In the genomic region with DNA sequence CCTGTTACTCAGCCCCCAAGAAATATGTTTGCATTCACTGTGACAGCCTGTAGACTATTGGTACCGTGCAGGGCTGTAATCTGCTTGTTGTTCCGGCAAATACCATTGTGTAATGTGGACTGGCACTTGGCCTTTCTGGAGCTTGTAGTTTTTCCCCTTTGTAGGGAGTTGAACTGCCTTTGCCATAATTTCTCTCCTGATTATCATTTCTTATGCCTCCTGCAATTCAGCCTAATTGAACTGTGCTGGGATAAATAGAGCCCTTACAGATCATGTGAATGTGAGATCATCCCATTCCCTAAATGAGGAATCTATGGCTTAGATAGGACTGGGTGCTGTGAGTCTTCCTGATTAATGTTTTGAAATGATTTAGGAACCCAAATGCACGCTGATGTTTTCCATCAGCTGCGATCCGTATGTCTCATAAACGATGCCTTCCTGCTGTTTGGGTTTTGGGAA, we compare ENCODE assay signal across 15 cellular contexts.
DNase-seq lines count a peak whose midpoint lies in the region; ATAC-seq, FAIRE-seq and TF ChIP-seq lines count a peak whose summit lies in the region.
"Had no signal": no experiment of that assay in that cellular context is flagged by ENCODE, and none has a peak within 500 bp of the region (broad histone marks: within the 10 kb centered on the region; RNA-seq: fewer than 3 reads in every experiment).

No MANE protein-coding gene starts in this region.

- H3K79me1 ChIP-seq in trophoblast cell (ENCODE audit: low read length): peaks cover 6% of the 10 kb centered on the region

- H3K36me3 ChIP-seq in heart right ventricle (no peaks in the 10 kb centered on the region), trophoblast cell (ENCODE audit: control insufficient read depth in 1 of 2, insufficient read depth in 2 of 2, low read length in 2 of 2) (no peaks in the 10 kb centered on the region)

- 57 to 61% methylated on average over 6 of the region's 6 CpGs for WGBS in heart right ventricle, 2 donors
- no CpG with 5 or more reads among the region's 6 CpGs for WGBS in trophoblast cell (ENCODE audit: extremely low coverage, insufficient coverage, insufficient read length)

- H2BK5ac ChIP-seq in trophoblast cell (ENCODE audit: low read depth, low read length, poor library complexity): no peak overlapping the region

- H4K12ac ChIP-seq in trophoblast cell (ENCODE audit: low read depth, low read length): no peak overlapping the region

- no peak overlapping the region for H3K4me3 ChIP-seq in heart right ventricle
- H3K4me3 ChIP-seq in trophoblast cell (ENCODE audit: low read depth, low read length): no peak overlapping the region

- no peak overlapping the region for H2AFZ ChIP-seq in trophoblast cell (ENCODE audit: insufficient read depth, low read length, poor library complexity)

- H3K27me3 ChIP-seq in heart right ventricle (no peaks in the 10 kb centered on the region), trophoblast cell (ENCODE audit: insufficient read depth, low read length) (no peaks in the 10 kb centered on the region)

- peak overlapping the region; percentile 23 for H2AK5ac ChIP-seq in trophoblast cell (ENCODE audit: low read length)

- no peak overlapping the region for H3K9ac ChIP-seq in trophoblast cell (ENCODE audit: low read length)

- H3K27ac ChIP-seq in angular gyrus (ENCODE audit: low read depth, low read length) (peak overlapping the region; percentile 49), heart right ventricle (peak overlapping the region in 8 of 10 donors; percentile 0 to 56 (median 40)), trophoblast cell (ENCODE audit: low read depth, low read length) (no peak overlapping the region)

- DNase-seq in EH (ENCODE audit: low read depth): peak; percentile 21
- DNase-seq in heart right ventricle: no peak
- no peak for DNase-seq in trophoblast cell
- DNase-seq in GM12892 (ENCODE audit: insufficient read length): no peak
- DNase-seq: activated CD4-positive, alpha-beta T cell treated with anti-CD3 and anti-CD28 coated beads for 4 hours; activated effector memory CD4-positive, alpha-beta T cell treated with anti-CD3 and anti-CD28 coated beads, Interleukin-2, amount 50 U/mL, for 16 hours; CD4-positive, alpha-beta T cell; Kasumi-1; left colon; posterior cingulate gyrus; stimulated activated naive CD8-positive, alpha-beta T cell treated with anti-CD3 and anti-CD28 coated beads, Interleukin-15, amount 100 ng/mL, for 72 hours had no signal

- H3K79me2 ChIP-seq in trophoblast cell (ENCODE audit: control insufficient read depth, insufficient read depth, low read length, poor library complexity): no peaks in the 10 kb centered on the region

- H3K4me2 ChIP-seq in trophoblast cell (ENCODE audit: low read length): no peak overlapping the region

- peak in 5 of 8 donors; percentile 37 to 65 (median 59) for ATAC-seq in heart right ventricle
- ATAC-seq in GM18511 (IDR thresholded peaks at IDR 0.05; ENCODE audit: unreplicated experiment): no peak
- no peak for ATAC-seq in HG03139 (IDR thresholded peaks at IDR 0.05; ENCODE audit: unreplicated experiment)
- ATAC-seq in HG02678 (IDR thresholded peaks at IDR 0.05; ENCODE audit: unreplicated experiment): no peak
- ATAC-seq: stimulated activated naive CD8-positive, alpha-beta T cell treated with anti-CD3 and anti-CD28 coated beads, Interleukin-15, amount 100 ng/mL, for 72 hours had no signal

- peak overlapping the region; percentile 40 for H3K18ac ChIP-seq in trophoblast cell (ENCODE audit: low read length)

- TF ChIP-seq CTCF in heart right ventricle (IDR thresholded peaks at IDR 0.05): no peak

- H3K14ac ChIP-seq in trophoblast cell (ENCODE audit: low read length): peak overlapping the region; percentile 40

- peak overlapping the region; percentile 29 for H4K8ac ChIP-seq in trophoblast cell (ENCODE audit: low read depth, low read length)

- TF ChIP-seq POLR2A in GM12892 (IDR thresholded peaks at IDR 0.05; ENCODE audit: low read depth, low read length): no peak

- H3K9me3 ChIP-seq in heart right ventricle: peaks cover 0 to 15% (median 8%) of the 10 kb centered on the region in 11 donors
- no peaks in the 10 kb centered on the region for H3K9me3 ChIP-seq in trophoblast cell (ENCODE audit: insufficient read depth, low read depth, low read length)

- no peak overlapping the region for H3K23ac ChIP-seq in trophoblast cell (ENCODE audit: low read length)

- peak overlapping the region; percentile 31 for H3K4ac ChIP-seq in trophoblast cell (ENCODE audit: low read depth, low read length)

- H2BK120ac ChIP-seq in trophoblast cell (ENCODE audit: insufficient read depth, low read length, poor library complexity): no peak overlapping the region

- FAIRE-seq in GM12892 (lab: Jason Lieb, UNC): no peak

- peak overlapping the region; percentile 54 for H2BK12ac ChIP-seq in trophoblast cell (ENCODE audit: low read length)

- H4K91ac ChIP-seq in trophoblast cell (ENCODE audit: low read depth, low read length): no peak overlapping the region

- peaks cover 5 to 93% (median 75%) of the 10 kb centered on the region in 9 donors for H3K4me1 ChIP-seq in heart right ventricle
- H3K4me1 ChIP-seq in trophoblast cell (ENCODE audit: control insufficient read depth in 1 of 2, insufficient read depth in 2 of 2, low read length in 2 of 2): peaks cover 11 to 23% of the 10 kb centered on the region in 2 experiments

- intact Hi-C loops in heart right ventricle (cut with DNase I): no loop called here

Comparison
In these comparisons a context has a peak if more than half of its experiments do, and no peak if none do; other contexts are left out.
1. ATAC-seq: peak in heart right ventricle (5 of 8); none in GM18511 (single experiment), HG03139 (single experiment) and HG02678 (single experiment).